In the genomic region with DNA sequence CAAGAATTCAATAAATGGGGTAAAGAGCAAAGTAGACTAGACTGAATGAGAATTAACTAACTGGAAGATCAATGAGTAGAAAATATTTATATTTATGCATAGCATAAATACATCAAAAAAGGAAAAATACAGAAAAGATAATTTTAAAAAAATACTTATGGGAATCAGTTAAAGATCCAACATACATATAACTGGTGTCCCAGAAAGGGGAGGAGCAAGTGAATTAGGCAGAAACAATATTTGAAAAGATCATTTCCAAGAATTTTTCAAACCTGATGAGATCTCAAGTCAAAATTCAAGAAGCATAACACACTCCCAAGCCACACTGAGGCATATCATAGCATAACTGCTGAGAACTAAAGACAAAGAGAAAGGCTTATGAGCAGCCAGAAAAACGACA, we compare ENCODE assay signal across 8 cellular contexts.
"Had no signal": no experiment of that assay in that cellular context is flagged by ENCODE, and none has a peak within 500 bp of the region (broad histone marks: within the 10 kb centered on the region; RNA-seq: fewer than 3 reads in every experiment).

No MANE protein-coding gene starts in this region.

- H3K4me1 ChIP-seq: HAP-1 had no signal

- H3K27ac ChIP-seq: HL-60, KMS-11 had no signal

- ATAC-seq: GM23338, HCT116, HepG2 had no signal

- H3K9ac ChIP-seq: KMS-11 had no signal

- H3K4me3 ChIP-seq: GM23338, HAP-1 had no signal

- H2AFZ ChIP-seq: GM23338 had no signal

- H3K9me3 ChIP-seq: HAP-1 had no signal

- DNase-seq: Karpas-422, KBM-7 had no signal

- H3K4me2 ChIP-seq: GM23338, KMS-11 had no signal

- H3K36me3 ChIP-seq: HAP-1 had no signal
